Comparison of ENCODE assay signal across 1 cellular context in genomic region chr9:127794001-127794791, GRCh38.
TF ChIP-seq lines count a peak whose summit lies in the region.

No MANE protein-coding gene starts in this region.

TF ChIP-seq in IMR-90, 13 proteins besides CTCF, POLR2A, EP300 and RAD21:
- no peak for TF ChIP-seq NFE2L2 (IDR thresholded peaks at IDR 0.05; ENCODE audit: low read depth, low read length)
- TF ChIP-seq ELK1 (IDR thresholded peaks at IDR 0.05; ENCODE audit: borderline replicate concordance, low read depth, low read length), result no peak
- TF ChIP-seq MXI1 (IDR thresholded peaks at IDR 0.05; ENCODE audit: borderline replicate concordance, low read depth, low read length), result no peak
- no peak for TF ChIP-seq RCOR1 (IDR thresholded peaks at IDR 0.05; ENCODE audit: insufficient replicate concordance, low read length)
- TF ChIP-seq RFX5 (IDR thresholded peaks at IDR 0.05; ENCODE audit: low read depth, low read length), result no peak
- no peak for TF ChIP-seq USF2 (IDR thresholded peaks at IDR 0.05; ENCODE audit: low read depth, low read length)
TF ChIP-seq in IMR-90: peak in this region for 0.
